In the genomic region with DNA sequence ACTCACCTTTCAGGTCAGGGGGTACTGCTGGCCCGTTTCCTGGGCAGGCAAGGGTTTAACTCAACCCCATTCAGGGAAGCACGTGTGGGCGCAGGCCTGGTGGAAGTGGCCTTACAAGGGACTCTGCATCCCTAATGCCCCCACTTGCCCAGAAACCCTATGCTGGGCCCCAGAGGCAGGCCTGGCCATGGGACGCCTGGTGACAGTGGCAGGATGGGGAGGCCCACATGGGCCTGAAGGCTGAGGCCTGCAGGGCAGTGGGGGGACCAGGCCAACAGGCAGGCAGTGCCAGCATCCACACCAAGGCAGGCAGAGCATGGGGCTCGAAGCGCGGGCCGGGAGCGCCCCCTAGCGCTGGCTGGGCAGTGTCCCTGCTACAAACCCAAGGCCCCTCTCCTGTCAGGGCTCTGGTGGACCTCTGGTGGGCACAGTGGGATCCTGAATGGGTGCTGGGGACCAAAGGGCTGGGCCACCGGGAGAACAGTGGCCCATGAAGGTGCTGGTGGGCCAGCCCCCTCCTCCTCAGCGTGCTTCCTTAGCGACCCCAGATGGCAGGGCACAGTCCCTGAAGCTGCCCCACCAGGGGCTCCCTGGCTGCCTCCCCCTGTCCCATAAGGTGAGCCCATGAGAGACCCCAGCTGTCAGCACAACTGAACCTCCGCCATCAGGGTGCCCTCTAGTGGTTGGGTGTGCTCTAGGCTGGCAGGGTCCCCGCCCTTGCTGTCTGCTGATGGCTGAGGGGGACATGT, we compare ENCODE assay signal across 1 cellular context.
TF ChIP-seq lines count a peak whose summit lies in the region.

No MANE protein-coding gene starts in this region.

TF ChIP-seq in HepG2, 621 proteins besides CTCF, POLR2A, EP300 and RAD21 (continued from another document and continues in another):
- TF ChIP-seq, protein P1, sequence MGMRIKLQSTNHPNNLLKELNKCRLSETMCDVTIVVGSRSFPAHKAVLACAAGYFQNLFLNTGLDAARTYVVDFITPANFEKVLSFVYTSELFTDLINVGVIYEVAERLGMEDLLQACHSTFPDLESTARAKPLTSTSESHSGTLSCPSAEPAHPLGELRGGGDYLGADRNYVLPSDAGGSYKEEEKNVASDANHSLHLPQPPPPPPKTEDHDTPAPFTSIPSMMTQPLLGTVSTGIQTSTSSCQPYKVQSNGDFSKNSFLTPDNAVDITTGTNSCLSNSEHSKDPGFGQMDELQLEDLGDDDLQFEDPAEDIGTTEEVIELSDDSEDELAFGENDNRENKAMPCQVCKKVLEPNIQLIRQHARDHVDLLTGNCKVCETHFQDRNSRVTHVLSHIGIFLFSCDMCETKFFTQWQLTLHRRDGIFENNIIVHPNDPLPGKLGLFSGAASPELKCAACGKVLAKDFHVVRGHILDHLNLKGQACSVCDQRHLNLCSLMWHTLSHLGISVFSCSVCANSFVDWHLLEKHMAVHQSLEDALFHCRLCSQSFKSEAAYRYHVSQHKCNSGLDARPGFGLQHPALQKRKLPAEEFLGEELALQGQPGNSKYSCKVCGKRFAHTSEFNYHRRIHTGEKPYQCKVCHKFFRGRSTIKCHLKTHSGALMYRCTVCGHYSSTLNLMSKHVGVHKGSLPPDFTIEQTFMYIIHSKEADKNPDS (CRISPR knock-in tag; IDR thresholded peaks at IDR 0.05) = no peak
- TF ChIP-seq KLF15 (CRISPR knock-in tag; IDR thresholded peaks at IDR 0.05; ENCODE audit: borderline replicate concordance) (no peak), NRL (CRISPR knock-in tag; IDR thresholded peaks at IDR 0.05; ENCODE audit: borderline replicate concordance) (no peak; the same call in 1 of the 2 replicates), HMGA1 (CRISPR knock-in tag; conservative IDR thresholded peaks at IDR 0.05) (no peak), KDM1A (CRISPR knock-in tag; IDR thresholded peaks at IDR 0.05) (no peak), ELF1 (CRISPR knock-in tag; IDR thresholded peaks at IDR 0.05) (no peak), ZSCAN12 (CRISPR knock-in tag; IDR thresholded peaks at IDR 0.05) (no peak), PRMT3 (CRISPR knock-in tag; IDR thresholded peaks at IDR 0.05; ENCODE audit: borderline replicate concordance, low read depth) (no peak), RCOR2 (CRISPR knock-in tag; IDR thresholded peaks at IDR 0.05) (peak; percentile 14; the same call in 1 of the 2 replicates), ZKSCAN8 (CRISPR knock-in tag; IDR thresholded peaks at IDR 0.05; ENCODE audit: borderline replicate concordance) (no peak; the same call in 1 of the 2 replicates), SOX13 (IDR thresholded peaks at IDR 0.05) (no peak), SOX13 (CRISPR knock-in tag; conservative IDR thresholded peaks at IDR 0.05 in 1 of 2, IDR thresholded peaks at IDR 0.05 in 1 of 2) (no peak; a peak in 1 of 4 replicates), KDM5A (IDR thresholded peaks at IDR 0.05; ENCODE audit: borderline replicate concordance, low read length) (no peak), ZNF33B (CRISPR knock-in tag; IDR thresholded peaks at IDR 0.05) (peak; percentile 86; the same call in 1 of the 2 replicates), MIXL1 (CRISPR knock-in tag; IDR thresholded peaks at IDR 0.05) (peak; percentile 55; the same call in 1 of the 2 replicates), FOSL1 (CRISPR knock-in tag; IDR thresholded peaks at IDR 0.05; ENCODE audit: borderline replicate concordance) (no peak), NFKBIZ (CRISPR knock-in tag; IDR thresholded peaks at IDR 0.05) (no peak; the same call in 1 of the 2 replicates), PAWR (CRISPR knock-in tag; IDR thresholded peaks at IDR 0.05; ENCODE audit: borderline replicate concordance) (no peak), ZNF335 (CRISPR knock-in tag; IDR thresholded peaks at IDR 0.05) (no peak), RFXANK (CRISPR knock-in tag; IDR thresholded peaks at IDR 0.05) (no peak), ZNF781 (CRISPR knock-in tag; IDR thresholded peaks at IDR 0.05; ENCODE audit: borderline replicate concordance, not compliant biosample characterization) (no peak), ZNF550 (CRISPR knock-in tag; IDR thresholded peaks at IDR 0.05; ENCODE audit: borderline replicate concordance) (no peak), ZBTB7B (CRISPR knock-in tag; IDR thresholded peaks at IDR 0.05) (peak; percentile 97), PHF20 (CRISPR knock-in tag; IDR thresholded peaks at IDR 0.05) (no peak), GATAD2A (CRISPR knock-in tag; IDR thresholded peaks at IDR 0.05) (peak; percentile 79), ZNF841 (CRISPR knock-in tag; IDR thresholded peaks at IDR 0.05; ENCODE audit: borderline replicate concordance) (no peak), NFE2L1 (CRISPR knock-in tag; IDR thresholded peaks at IDR 0.05; ENCODE audit: borderline replicate concordance) (no peak), HIVEP1 (CRISPR knock-in tag; IDR thresholded peaks at IDR 0.05) (peak; percentile 88), ZKSCAN1 (IDR thresholded peaks at IDR 0.05; ENCODE audit: low read length) (no peak), ZNF557 (CRISPR knock-in tag; IDR thresholded peaks at IDR 0.05) (no peak), GTF3A (CRISPR knock-in tag; conservative IDR thresholded peaks at IDR 0.05) (peak; percentile 92; the same call in 1 of the 2 replicates), ATF7-NPFF (CRISPR knock-in tag; IDR thresholded peaks at IDR 0.05; ENCODE audit: low read depth) (no peak), MTA1 (CRISPR knock-in tag; IDR thresholded peaks at IDR 0.05; ENCODE audit: borderline replicate concordance) (no peak), MBD4 (IDR thresholded peaks at IDR 0.05; ENCODE audit: borderline replicate concordance, low read length) (no peak), SIN3A (IDR thresholded peaks at IDR 0.05; ENCODE audit: borderline replicate concordance, low read depth, low read length) (no peak), CCDC6 (CRISPR knock-in tag; IDR thresholded peaks at IDR 0.05) (no peak), ZNF468 (CRISPR knock-in tag; IDR thresholded peaks at IDR 0.05) (no peak), ZNF674 (CRISPR knock-in tag; IDR thresholded peaks at IDR 0.05; ENCODE audit: low read depth) (no peak), ZNF7 (CRISPR knock-in tag; IDR thresholded peaks at IDR 0.05) (no peak), NR3C1 (CRISPR knock-in tag; IDR thresholded peaks at IDR 0.05) (no peak), AKAP8 (CRISPR knock-in tag; IDR thresholded peaks at IDR 0.05) (no peak; the same call in 1 of the 2 replicates), ESRRA (CRISPR knock-in tag; IDR thresholded peaks at IDR 0.05; ENCODE audit: low read depth) (0 out of 2 replicates have a peak, but pooled peaks have one; percentile 19), ZNF850 (CRISPR knock-in tag; conservative IDR thresholded peaks at IDR 0.05) (no peak)
- TF ChIP-seq, protein P2, sequence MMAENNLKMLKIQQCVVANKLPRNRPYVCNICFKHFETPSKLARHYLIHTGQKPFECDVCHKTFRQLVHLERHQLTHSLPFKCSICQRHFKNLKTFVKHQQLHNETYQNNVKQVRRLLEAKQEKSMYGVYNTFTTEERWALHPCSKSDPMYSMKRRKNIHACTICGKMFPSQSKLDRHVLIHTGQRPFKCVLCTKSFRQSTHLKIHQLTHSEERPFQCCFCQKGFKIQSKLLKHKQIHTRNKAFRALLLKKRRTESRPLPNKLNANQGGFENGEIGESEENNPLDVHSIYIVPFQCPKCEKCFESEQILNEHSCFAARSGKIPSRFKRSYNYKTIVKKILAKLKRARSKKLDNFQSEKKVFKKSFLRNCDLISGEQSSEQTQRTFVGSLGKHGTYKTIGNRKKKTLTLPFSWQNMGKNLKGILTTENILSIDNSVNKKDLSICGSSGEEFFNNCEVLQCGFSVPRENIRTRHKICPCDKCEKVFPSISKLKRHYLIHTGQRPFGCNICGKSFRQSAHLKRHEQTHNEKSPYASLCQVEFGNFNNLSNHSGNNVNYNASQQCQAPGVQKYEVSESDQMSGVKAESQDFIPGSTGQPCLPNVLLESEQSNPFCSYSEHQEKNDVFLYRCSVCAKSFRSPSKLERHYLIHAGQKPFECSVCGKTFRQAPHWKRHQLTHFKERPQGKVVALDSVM (CRISPR knock-in tag; IDR thresholded peaks at IDR 0.05) = peak; percentile 76
- TF ChIP-seq, protein P3, sequence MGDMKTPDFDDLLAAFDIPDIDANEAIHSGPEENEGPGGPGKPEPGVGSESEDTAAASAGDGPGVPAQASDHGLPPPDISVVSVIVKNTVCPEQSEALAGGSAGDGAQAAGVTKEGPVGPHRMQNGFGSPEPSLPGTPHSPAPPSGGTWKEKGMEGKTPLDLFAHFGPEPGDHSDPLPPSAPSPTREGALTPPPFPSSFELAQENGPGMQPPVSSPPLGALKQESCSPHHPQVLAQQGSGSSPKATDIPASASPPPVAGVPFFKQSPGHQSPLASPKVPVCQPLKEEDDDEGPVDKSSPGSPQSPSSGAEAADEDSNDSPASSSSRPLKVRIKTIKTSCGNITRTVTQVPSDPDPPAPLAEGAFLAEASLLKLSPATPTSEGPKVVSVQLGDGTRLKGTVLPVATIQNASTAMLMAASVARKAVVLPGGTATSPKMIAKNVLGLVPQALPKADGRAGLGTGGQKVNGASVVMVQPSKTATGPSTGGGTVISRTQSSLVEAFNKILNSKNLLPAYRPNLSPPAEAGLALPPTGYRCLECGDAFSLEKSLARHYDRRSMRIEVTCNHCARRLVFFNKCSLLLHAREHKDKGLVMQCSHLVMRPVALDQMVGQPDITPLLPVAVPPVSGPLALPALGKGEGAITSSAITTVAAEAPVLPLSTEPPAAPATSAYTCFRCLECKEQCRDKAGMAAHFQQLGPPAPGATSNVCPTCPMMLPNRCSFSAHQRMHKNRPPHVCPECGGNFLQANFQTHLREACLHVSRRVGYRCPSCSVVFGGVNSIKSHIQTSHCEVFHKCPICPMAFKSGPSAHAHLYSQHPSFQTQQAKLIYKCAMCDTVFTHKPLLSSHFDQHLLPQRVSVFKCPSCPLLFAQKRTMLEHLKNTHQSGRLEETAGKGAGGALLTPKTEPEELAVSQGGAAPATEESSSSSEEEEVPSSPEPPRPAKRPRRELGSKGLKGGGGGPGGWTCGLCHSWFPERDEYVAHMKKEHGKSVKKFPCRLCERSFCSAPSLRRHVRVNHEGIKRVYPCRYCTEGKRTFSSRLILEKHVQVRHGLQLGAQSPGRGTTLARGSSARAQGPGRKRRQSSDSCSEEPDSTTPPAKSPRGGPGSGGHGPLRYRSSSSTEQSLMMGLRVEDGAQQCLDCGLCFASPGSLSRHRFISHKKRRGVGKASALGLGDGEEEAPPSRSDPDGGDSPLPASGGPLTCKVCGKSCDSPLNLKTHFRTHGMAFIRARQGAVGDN (CRISPR knock-in tag; IDR thresholded peaks at IDR 0.05) = peak; percentile 95
- TF ChIP-seq, protein P4, sequence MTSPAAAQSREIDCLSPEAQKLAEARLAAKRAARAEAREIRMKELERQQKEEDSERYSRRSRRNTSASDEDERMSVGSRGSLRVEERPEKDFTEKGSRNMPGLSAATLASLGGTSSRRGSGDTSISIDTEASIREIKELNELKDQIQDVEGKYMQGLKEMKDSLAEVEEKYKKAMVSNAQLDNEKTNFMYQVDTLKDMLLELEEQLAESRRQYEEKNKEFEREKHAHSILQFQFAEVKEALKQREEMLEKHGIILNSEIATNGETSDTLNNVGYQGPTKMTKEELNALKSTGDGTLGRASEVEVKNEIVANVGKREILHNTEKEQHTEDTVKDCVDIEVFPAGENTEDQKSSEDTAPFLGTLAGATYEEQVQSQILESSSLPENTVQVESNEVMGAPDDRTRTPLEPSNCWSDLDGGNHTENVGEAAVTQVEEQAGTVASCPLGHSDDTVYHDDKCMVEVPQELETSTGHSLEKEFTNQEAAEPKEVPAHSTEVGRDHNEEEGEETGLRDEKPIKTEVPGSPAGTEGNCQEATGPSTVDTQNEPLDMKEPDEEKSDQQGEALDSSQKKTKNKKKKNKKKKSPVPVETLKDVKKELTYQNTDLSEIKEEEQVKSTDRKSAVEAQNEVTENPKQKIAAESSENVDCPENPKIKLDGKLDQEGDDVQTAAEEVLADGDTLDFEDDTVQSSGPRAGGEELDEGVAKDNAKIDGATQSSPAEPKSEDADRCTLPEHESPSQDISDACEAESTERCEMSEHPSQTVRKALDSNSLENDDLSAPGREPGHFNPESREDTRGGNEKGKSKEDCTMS (CRISPR knock-in tag; conservative IDR thresholded peaks at IDR 0.05) = no peak
- TF ChIP-seq, protein P5, sequence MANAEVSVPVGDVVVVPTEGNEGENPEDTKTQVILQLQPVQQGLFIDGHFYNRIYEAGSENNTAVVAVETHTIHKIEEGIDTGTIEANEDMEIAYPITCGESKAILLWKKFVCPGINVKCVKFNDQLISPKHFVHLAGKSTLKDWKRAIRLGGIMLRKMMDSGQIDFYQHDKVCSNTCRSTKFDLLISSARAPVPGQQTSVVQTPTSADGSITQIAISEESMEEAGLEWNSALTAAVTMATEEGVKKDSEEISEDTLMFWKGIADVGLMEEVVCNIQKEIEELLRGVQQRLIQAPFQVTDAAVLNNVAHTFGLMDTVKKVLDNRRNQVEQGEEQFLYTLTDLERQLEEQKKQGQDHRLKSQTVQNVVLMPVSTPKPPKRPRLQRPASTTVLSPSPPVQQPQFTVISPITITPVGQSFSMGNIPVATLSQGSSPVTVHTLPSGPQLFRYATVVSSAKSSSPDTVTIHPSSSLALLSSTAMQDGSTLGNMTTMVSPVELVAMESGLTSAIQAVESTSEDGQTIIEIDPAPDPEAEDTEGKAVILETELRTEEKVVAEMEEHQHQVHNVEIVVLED (CRISPR knock-in tag; IDR thresholded peaks at IDR 0.05; ENCODE audit: borderline replicate concordance) = peak; percentile 44; the same call in 1 of the 2 replicates
- TF ChIP-seq, protein P6, sequence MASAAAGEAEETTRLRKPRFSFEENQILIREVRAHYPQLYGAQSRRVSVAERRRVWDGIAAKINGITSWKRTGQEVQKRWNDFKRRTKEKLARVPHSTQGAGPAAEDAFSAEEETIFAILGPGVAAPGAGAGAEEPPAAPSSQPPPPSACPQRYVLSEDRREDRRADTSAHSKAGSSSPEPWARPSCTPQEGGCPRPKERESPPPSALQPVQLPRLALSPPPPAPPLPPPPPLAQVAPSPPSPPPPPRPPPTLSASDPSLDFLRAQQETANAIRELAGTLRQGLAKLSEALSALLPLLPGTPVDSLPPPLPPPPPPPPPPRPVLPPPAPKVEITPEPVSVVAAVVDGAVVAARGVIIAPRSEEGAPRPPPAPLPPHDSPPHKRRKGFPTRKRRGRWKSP (CRISPR knock-in tag; IDR thresholded peaks at IDR 0.05) = no peak
- TF ChIP-seq, protein P7, sequence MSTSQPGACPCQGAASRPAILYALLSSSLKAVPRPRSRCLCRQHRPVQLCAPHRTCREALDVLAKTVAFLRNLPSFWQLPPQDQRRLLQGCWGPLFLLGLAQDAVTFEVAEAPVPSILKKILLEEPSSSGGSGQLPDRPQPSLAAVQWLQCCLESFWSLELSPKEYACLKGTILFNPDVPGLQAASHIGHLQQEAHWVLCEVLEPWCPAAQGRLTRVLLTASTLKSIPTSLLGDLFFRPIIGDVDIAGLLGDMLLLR (CRISPR knock-in tag; IDR thresholded peaks at IDR 0.05) = no peak
- TF ChIP-seq, protein P8, sequence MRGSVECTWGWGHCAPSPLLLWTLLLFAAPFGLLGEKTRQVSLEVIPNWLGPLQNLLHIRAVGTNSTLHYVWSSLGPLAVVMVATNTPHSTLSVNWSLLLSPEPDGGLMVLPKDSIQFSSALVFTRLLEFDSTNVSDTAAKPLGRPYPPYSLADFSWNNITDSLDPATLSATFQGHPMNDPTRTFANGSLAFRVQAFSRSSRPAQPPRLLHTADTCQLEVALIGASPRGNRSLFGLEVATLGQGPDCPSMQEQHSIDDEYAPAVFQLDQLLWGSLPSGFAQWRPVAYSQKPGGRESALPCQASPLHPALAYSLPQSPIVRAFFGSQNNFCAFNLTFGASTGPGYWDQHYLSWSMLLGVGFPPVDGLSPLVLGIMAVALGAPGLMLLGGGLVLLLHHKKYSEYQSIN (CRISPR knock-in tag; IDR thresholded peaks at IDR 0.05; ENCODE audit: borderline replicate concordance) = no peak
